Comparison of ENCODE assay signal across 8 cellular contexts in genomic region chr16:27204232-27204915, GRCh38. TPM values are rescaled to one million over a fixed set of nuclear protein-coding genes. Genes with fewer than 3 reads are reported as not detected.
A peak's percentile ranks its signal among the peaks of the same experiment; 100 is the strongest.
DNase-seq lines count a peak whose midpoint lies in the region; ATAC-seq and TF ChIP-seq lines count a peak whose summit lies in the region.

No MANE protein-coding gene starts in this region.

- H2AFZ ChIP-seq in GM23248: peak overlapping the region; percentile 84

- peak overlapping the region; percentile 79 for H3K4me2 ChIP-seq in GM23248 (ENCODE audit: unreplicated experiment)

- no peaks in the 10 kb centered on the region for H3K9me3 Mint-ChIP-seq in activated T-cell treated with anti-CD3 and anti-CD28 coated beads, Interleukin-2, amount 50 U/mL, for 4 hours

- no peaks in the 10 kb centered on the region for H3K9me2 ChIP-seq in GM23248 (ENCODE audit: insufficient read depth)

- no peaks in the 10 kb centered on the region for H3K27me3 Mint-ChIP-seq in activated T-cell treated with anti-CD3 and anti-CD28 coated beads, Interleukin-2, amount 50 U/mL, for 4 hours (ENCODE audit: low read depth)

- TSS peak; percentile 79 for BruUV-seq in A673 (replicated peaks; lab: Mats Ljungman, UMichigan)

- peak overlapping the region; percentile 92 for H3K4me3 Mint-ChIP-seq in activated T-cell treated with anti-CD3 and anti-CD28 coated beads, Interleukin-2, amount 50 U/mL, for 4 hours

- in situ Hi-C loops in GM23248 (cut with MboI): no loop called here

- H3K9ac ChIP-seq in GM23248: peak overlapping the region; percentile 95

- H3F3A ChIP-seq in GM23248 (ENCODE audit: insufficient read depth): no peaks in the 10 kb centered on the region

- H3K79me2 ChIP-seq in GM23248 (ENCODE audit: insufficient read depth): peaks cover 17% of the 10 kb centered on the region

- POLR2A ChIA-PET in A673 (lab: Charles Lee; ENCODE audit: low non-redundant PET): interaction anchor here (0.8 kb wide), 1 partner anchor 243 kb away, joined by 3 read pairs; no protein-coding TSS in a partner anchor

- TF ChIP-seq CTCF in A673 (conservative IDR thresholded peaks at IDR 0.05; ENCODE audit: low read depth, low read length) (no peak), right atrium auricular region (IDR thresholded peaks at IDR 0.05) (no peak)

- H4K20me1 ChIP-seq in GM23248 (ENCODE audit: insufficient read depth): no peaks in the 10 kb centered on the region

- DNase-seq in A673 (ENCODE audit: low spot score): no peak
- peak; percentile 65 for DNase-seq in GM23248
- DNase-seq in activated T-cell treated with anti-CD3 and anti-CD28 coated beads, Interleukin-2, amount 50 U/mL, for 4 hours: no peak
- DNase-seq in right atrium auricular region (ENCODE audit: low spot score): no peak
- no peak for DNase-seq in stimulated activated CD4-positive, alpha-beta T cell treated with anti-CD3 and anti-CD28 coated beads, Interleukin-4, amount 100 ng/mL, for 24 hours
- DNase-seq in globus pallidus (ENCODE audit: low spot score): no peak
- no peak for DNase-seq in NCI-H446 treated with DMSO at 0.1 percent for 48 hours (lab: John Stamatoyannopoulos, UW)

- peak overlapping the region; percentile 98 for H3K27ac ChIP-seq in A673 (ENCODE audit: low read depth, low read length, poor library complexity, severe bottlenecking)
- peak overlapping the region; percentile 92 for H3K27ac ChIP-seq in GM23248
- peak overlapping the region; percentile 96 to 97 for H3K27ac ChIP-seq in right atrium auricular region
- H3K27ac ChIP-seq in skin epidermis: peak overlapping the region; percentile 68 to 99 (median 96)

- WGBS in GM23248 (ENCODE audit: low coverage in 1 of 2, low lambda C conversion rate in 2 of 2, missing lambda C conversion rate in 2 of 2), 2 experiments: 31% methylated on average over 23 of the region's 23 CpGs

- no peaks in the 10 kb centered on the region for H3K36me3 ChIP-seq in A673 (ENCODE audit: insufficient read depth, low read length, poor library complexity, severe bottlenecking)
- H3K36me3 ChIP-seq in GM23248 (ENCODE audit: low read depth): no peaks in the 10 kb centered on the region
- no peaks in the 10 kb centered on the region for H3K36me3 ChIP-seq in right atrium auricular region

- H3K4me1 ChIP-seq in A673 (ENCODE audit: insufficient read depth, low read length, poor library complexity, severe bottlenecking): peaks cover 14% of the 10 kb centered on the region
- H3K4me1 ChIP-seq in GM23248 (ENCODE audit: insufficient read depth): peaks cover 7% of the 10 kb centered on the region; the same call in 1 of the 2 replicates
- H3K4me1 ChIP-seq in right atrium auricular region: peaks cover 0 to 17% of the 10 kb centered on the region in 2 donors

- H3K9me3 ChIP-seq in A673 (ENCODE audit: low read depth, low read length, poor library complexity, severe bottlenecking) (no peaks in the 10 kb centered on the region), GM23248 (ENCODE audit: low read depth) (no peaks in the 10 kb centered on the region), right atrium auricular region (no peaks in the 10 kb centered on the region)

- ATAC-seq in activated T-cell treated with anti-CD3 and anti-CD28 coated beads, Interleukin-2, amount 50 U/mL, for 4 hours: no peak

- peaks cover 45% of the 10 kb centered on the region for H3K4me1 Mint-ChIP-seq in activated T-cell treated with anti-CD3 and anti-CD28 coated beads, Interleukin-2, amount 50 U/mL, for 4 hours (ENCODE audit: low read depth)

- intact Hi-C loops in A673 (cut with micrococcal nuclease; ENCODE audit: unreplicated experiment): no loop called here

- H3K4me3 ChIP-seq in A673 (ENCODE audit: low read depth, low read length, poor library complexity, severe bottlenecking) (peak overlapping the region; percentile 70), GM23248 (peak overlapping the region; percentile 79), right atrium auricular region (peak overlapping the region; percentile 49 to 67), skin epidermis (peak overlapping the region; percentile 38 to 67 (median 48))

- CTCF ChIA-PET in A673 (lab: Charles Lee): interaction anchor here (1.0 kb wide), 2 partner anchors 25 to 31 kb away, joined by 7 to 8 read pairs; no protein-coding TSS in a partner anchor

- H3K36me3 Mint-ChIP-seq in activated T-cell treated with anti-CD3 and anti-CD28 coated beads, Interleukin-2, amount 50 U/mL, for 4 hours (ENCODE audit: insufficient read depth): no peaks in the 10 kb centered on the region

- H3K27me3 ChIP-seq in A673 (replicated peaks; ENCODE audit: insufficient read depth, low read depth, low read length, poor library complexity) (no peaks in the 10 kb centered on the region), GM23248 (replicated peaks; ENCODE audit: insufficient read depth) (no peaks in the 10 kb centered on the region), right atrium auricular region (no peaks in the 10 kb centered on the region)

RNA-seq across cellular contexts. Expression of gene KDM8, which starts 1.0 kb away (rescaled TPM):
- total RNA-seq in A673 (2021) (8.8 and 11.1 TPM in 2 replicates), right atrium auricular region (1 to 10 TPM; 2.9 to 3.8 TPM)
- 1.8 and 2.5 TPM in 2 replicates for total RNA-seq in GM23248 (2014; rRNA removed; shearing (Covaris generic))
- polyA plus RNA-seq in GM23248 (2016; fragmentation: Nextera tagmentation; extraction: Ambion mirVana): 2.2 and 3.5 TPM in 2 replicates
- 10 to 100 TPM in 1 of 3 donors, 1 to 10 TPM in 2; 8.8 to 10.7 (median 8.9) TPM for total RNA-seq in activated T-cell treated with anti-CD3 and anti-CD28 coated beads, Interleukin-2, amount 50 U/mL, for 4 hours
